ENCODE assay signal across 21 cellular contexts in genomic region chr2:54912305-54912704, GRCh38.
DNase-seq lines count a peak whose midpoint lies in the region; ATAC-seq, FAIRE-seq and TF ChIP-seq lines count a peak whose summit lies in the region.
"Had no signal": no experiment of that assay in that cellular context is flagged by ENCODE, and none has a peak within 500 bp of the region (broad histone marks: within the 10 kb centered on the region; RNA-seq: fewer than 3 reads in every experiment).

No MANE protein-coding gene starts in this region.

- no peak for FAIRE-seq in K562 (lab: Jason Lieb, UNC)
- FAIRE-seq: A549, D721Med, GM12878, GM12892, GM18507 had no signal

- no peak for TF ChIP-seq EP300 in K562 (IDR thresholded peaks at IDR 0.05; ENCODE audit: low read length)

- H3K79me2 ChIP-seq in GM23338 (replicated peaks; ENCODE audit: insufficient read depth) (no peaks in the 10 kb centered on the region), K562 (ENCODE audit: control insufficient read depth, insufficient read depth, low read length) (no peaks in the 10 kb centered on the region)

- H3K36me3 Mint-ChIP-seq in activated T-cell treated with anti-CD3 and anti-CD28 coated beads, Interleukin-2, amount 50 U/mL, for 72 hours (ENCODE audit: insufficient read depth in 2 of 2): no peaks in the 10 kb centered on the region
- no peaks in the 10 kb centered on the region for H3K36me3 Mint-ChIP-seq in activated T-cell treated with anti-CD3 and anti-CD28 coated beads, Interleukin-2, amount 50 U/mL, for 24 hours (ENCODE audit: low read depth)
- H3K36me3 Mint-ChIP-seq in GM23338 (ENCODE audit: low read depth): no peaks in the 10 kb centered on the region
- H3K36me3 Mint-ChIP-seq: CD8-positive, alpha-beta T cell had no signal

- no peaks in the 10 kb centered on the region for H3K4me1 Mint-ChIP-seq in activated T-cell treated with anti-CD3 and anti-CD28 coated beads, Interleukin-2, amount 50 U/mL, for 72 hours (ENCODE audit: low read depth)
- H3K4me1 Mint-ChIP-seq in activated T-cell treated with anti-CD3 and anti-CD28 coated beads, Interleukin-2, amount 50 U/mL, for 24 hours (ENCODE audit: low read depth): no peaks in the 10 kb centered on the region
- H3K4me1 Mint-ChIP-seq in GM23338: no peaks in the 10 kb centered on the region
- H3K4me1 Mint-ChIP-seq: B cell had no signal

- CTCF ChIA-PET in K562 (lab: Yijun Ruan, JAX; ENCODE audit: low intra/inter-chr PET ratio): no interaction called here

- H3K9me3 ChIP-seq in K562 (replicated peaks; ENCODE audit: control insufficient read depth, insufficient read depth, low read depth, low read length) (no peaks in the 10 kb centered on the region), left ventricle myocardium inferior (replicated peaks) (no peaks in the 10 kb centered on the region)
- H3K9me3 ChIP-seq: A549; BLaER1 treated with 17β-estradiol and CSF1 and Interleukin-3, amounts not matched to agents 10 nM and 100 nM; Caco-2 had no signal

- no peaks in the 10 kb centered on the region for H3K9me1 ChIP-seq in K562 (ENCODE audit: control insufficient read depth, insufficient read depth, low read length)

- H3K27ac ChIP-seq in GM23338 (ENCODE audit: low read depth): no peak overlapping the region
- no peak overlapping the region for H3K27ac ChIP-seq in K562 (ENCODE audit: extremely low read depth, low read depth, low read length)
- no peak overlapping the region for H3K27ac ChIP-seq in left ventricle myocardium inferior (replicated peaks)
- H3K27ac ChIP-seq: 22Rv1; A549; BLaER1 treated with 17β-estradiol and CSF1 and Interleukin-3, amounts not matched to agents 10 nM and 100 nM; C4-2B had no signal

- H4K20me1 ChIP-seq in GM23338 (replicated peaks; ENCODE audit: insufficient read depth): no peaks in the 10 kb centered on the region
- H4K20me1 ChIP-seq in K562 (replicated peaks; ENCODE audit: control insufficient read depth, insufficient read depth, low read length): no peaks in the 10 kb centered on the region
- H4K20me1 ChIP-seq: BLaER1 treated with 17β-estradiol and CSF1 and Interleukin-3, amounts not matched to agents 10 nM and 100 nM had no signal

- peaks cover 0 to 1% of the 10 kb centered on the region in 2 donors for H3K9me3 Mint-ChIP-seq in activated T-cell treated with anti-CD3 and anti-CD28 coated beads, Interleukin-2, amount 50 U/mL, for 72 hours
- H3K9me3 Mint-ChIP-seq in activated T-cell treated with anti-CD3 and anti-CD28 coated beads, Interleukin-2, amount 50 U/mL, for 24 hours: no peaks in the 10 kb centered on the region
- H3K9me3 Mint-ChIP-seq in GM23338: no peaks in the 10 kb centered on the region
- H3K9me3 Mint-ChIP-seq: CD4-positive, alpha-beta T cell; CD8-positive, alpha-beta T cell had no signal

- TF ChIP-seq CTCF in GM23338 (conservative IDR thresholded peaks at IDR 0.05; ENCODE audit: low read depth in 2 of 2): no peak
- no peak for TF ChIP-seq CTCF in K562 (IDR thresholded peaks at IDR 0.05 in 2 of 3, conservative IDR thresholded peaks at IDR 0.05 in 1 of 3; ENCODE audit: insufficient read depth in 2 of 3, low read depth in 1 of 3, low read length in 3 of 3)
- no peak for TF ChIP-seq CTCF in left ventricle myocardium inferior (IDR thresholded peaks at IDR 0.05; ENCODE audit: borderline replicate concordance)

- H3K4me2 ChIP-seq in GM23338: no peak overlapping the region
- no peak overlapping the region for H3K4me2 ChIP-seq in K562 (ENCODE audit: insufficient read depth, low read length)
- H3K4me2 ChIP-seq: A549; BLaER1 treated with 17β-estradiol and CSF1 and Interleukin-3, amounts not matched to agents 10 nM and 100 nM had no signal

- no peak for TF ChIP-seq POLR2A in K562 (conservative IDR thresholded peaks at IDR 0.05)

- H2AFZ ChIP-seq in GM23338 (no peak overlapping the region), K562 (ENCODE audit: low read depth, low read length) (no peak overlapping the region)

- H3K9me2 ChIP-seq in GM23338 (ENCODE audit: insufficient read depth): no peaks in the 10 kb centered on the region

- H3K9ac ChIP-seq in K562 (ENCODE audit: insufficient read depth in 1 of 2, low read depth in 2 of 2, low read length in 2 of 2): no peak overlapping the region
- H3K9ac ChIP-seq: BLaER1 treated with 17β-estradiol and CSF1 and Interleukin-3, amounts not matched to agents 10 nM and 100 nM had no signal

- no peak for TF ChIP-seq RAD21 in K562 (CRISPR knock-in tag; conservative IDR thresholded peaks at IDR 0.05 in 1 of 2, IDR thresholded peaks at IDR 0.05 in 1 of 2)

- no peak for ATAC-seq in activated T-cell treated with anti-CD3 and anti-CD28 coated beads, Interleukin-2, amount 50 U/mL, for 72 hours (replicated peaks in 1 of 2)
- ATAC-seq in GM23338: no peak
- ATAC-seq in K562: no peak
- ATAC-seq: A549; CD8-positive, alpha-beta T cell; GM12878 had no signal

- DNase-seq in activated T-cell treated with anti-CD3 and anti-CD28 coated beads, Interleukin-2, amount 50 U/mL, for 72 hours: no peak
- no peak for DNase-seq in activated T-cell treated with anti-CD3 and anti-CD28 coated beads, Interleukin-2, amount 50 U/mL, for 24 hours
- DNase-seq in GM23338 (ENCODE audit: low spot score) (no peak), K562 (ENCODE audit: extremely low read depth in 1 of 4, low spot score in 3 of 4) (no peak), left ventricle myocardium inferior (no peak)
- DNase-seq: AML-193; Caco-2; Calu3; CD4-positive, alpha-beta T cell; CD8-positive, alpha-beta T cell; DMS79 treated with DMSO at 0.1 percent for 48 hours; GDM1 had no signal

- H3K4me1 ChIP-seq in GM23338 (ENCODE audit: insufficient read depth) (no peaks in the 10 kb centered on the region), K562 (replicated peaks in 1 of 2; ENCODE audit: control insufficient read depth in 2 of 2, insufficient read depth in 2 of 2, low read length in 2 of 2) (no peaks in the 10 kb centered on the region), left ventricle myocardium inferior (no peaks in the 10 kb centered on the region)
- H3K4me1 ChIP-seq: A549; BLaER1 treated with 17β-estradiol and CSF1 and Interleukin-3, amounts not matched to agents 10 nM and 100 nM; Caco-2 had no signal

- no TSS peak for BruUV-seq in K562 (replicated peaks; lab: Mats Ljungman, UMichigan)

- no peaks in the 10 kb centered on the region for H3K27me3 Mint-ChIP-seq in activated T-cell treated with anti-CD3 and anti-CD28 coated beads, Interleukin-2, amount 50 U/mL, for 72 hours (ENCODE audit: low read depth)
- H3K27me3 Mint-ChIP-seq in activated T-cell treated with anti-CD3 and anti-CD28 coated beads, Interleukin-2, amount 50 U/mL, for 24 hours: no peaks in the 10 kb centered on the region
- no peaks in the 10 kb centered on the region for H3K27me3 Mint-ChIP-seq in GM23338 (ENCODE audit: insufficient read depth, low read depth, poor library complexity)
- H3K27me3 Mint-ChIP-seq: B cell; CD4-positive, alpha-beta T cell had no signal

- H3K36me3 ChIP-seq in GM23338 (ENCODE audit: insufficient read depth) (no peaks in the 10 kb centered on the region), K562 (ENCODE audit: control insufficient read depth, insufficient read depth, low read length) (no peaks in the 10 kb centered on the region), left ventricle myocardium inferior (no peaks in the 10 kb centered on the region)
- H3K36me3 ChIP-seq: BLaER1 treated with 17β-estradiol and CSF1 and Interleukin-3, amounts not matched to agents 10 nM and 100 nM had no signal

- H3K27ac Mint-ChIP-seq in activated T-cell treated with anti-CD3 and anti-CD28 coated beads, Interleukin-2, amount 50 U/mL, for 72 hours: peak overlapping the region; percentile 60
- no peak overlapping the region for H3K27ac Mint-ChIP-seq in activated T-cell treated with anti-CD3 and anti-CD28 coated beads, Interleukin-2, amount 50 U/mL, for 24 hours
- peak overlapping the region; percentile 27; the same call in 1 of the 2 replicates for H3K27ac Mint-ChIP-seq in GM23338
- H3K27ac Mint-ChIP-seq: B cell; CD4-positive, alpha-beta T cell; CD8-positive, alpha-beta T cell had no signal

- H3K4me3 ChIP-seq in GM23338 (no peak overlapping the region), K562 (no peak overlapping the region), left ventricle myocardium inferior (no peak overlapping the region)
- H3K4me3 ChIP-seq: A549; BLaER1 treated with 17β-estradiol and CSF1 and Interleukin-3, amounts not matched to agents 10 nM and 100 nM; GM12878 had no signal

- in situ Hi-C loops in K562 (cut with MboI): no loop called here

- H3F3A ChIP-seq in GM23338 (replicated peaks; ENCODE audit: low read depth): no peaks in the 10 kb centered on the region

- no peak overlapping the region for H3K4me3 Mint-ChIP-seq in activated T-cell treated with anti-CD3 and anti-CD28 coated beads, Interleukin-2, amount 50 U/mL, for 72 hours
- no peak overlapping the region for H3K4me3 Mint-ChIP-seq in activated T-cell treated with anti-CD3 and anti-CD28 coated beads, Interleukin-2, amount 50 U/mL, for 24 hours
- no peak overlapping the region for H3K4me3 Mint-ChIP-seq in GM23338
- H3K4me3 Mint-ChIP-seq: B cell; CD4-positive, alpha-beta T cell; CD8-positive, alpha-beta T cell had no signal

- POLR2A ChIA-PET in K562 (lab: Yijun Ruan, JAX): interaction anchor here (0.8 kb wide), 1 partner anchor 162 kb away, joined by 3 read pairs; no protein-coding TSS in a partner anchor

- WGBS in K562 (ENCODE audit: insufficient coverage, low coverage, missing lambda C conversion rate): 4% methylated on average over 4 of the region's 4 CpGs

- H3K27me3 ChIP-seq in GM23338 (ENCODE audit: insufficient read depth): no peaks in the 10 kb centered on the region
- H3K27me3 ChIP-seq in K562 (ENCODE audit: control insufficient read depth in 2 of 2, insufficient read depth in 2 of 2, low read length in 2 of 2): no peaks in the 10 kb centered on the region
- peaks cover 40% of the 10 kb centered on the region for H3K27me3 ChIP-seq in left ventricle myocardium inferior (ENCODE audit: low read depth)
- H3K27me3 ChIP-seq: BLaER1 treated with 17β-estradiol and CSF1 and Interleukin-3, amounts not matched to agents 10 nM and 100 nM had no signal

- intact Hi-C loops in K562 (cut with micrococcal nuclease) (no loop called here), left ventricle myocardium inferior (cut with micrococcal nuclease) (no loop called here)

TF ChIP-seq in GM23338, 12 proteins besides CTCF, POLR2A, EP300 and RAD21:
- no peak for TF ChIP-seq CREB1 (CRISPR knock-in tag; IDR thresholded peaks at IDR 0.05; ENCODE audit: low read depth)

TF ChIP-seq in K562, 482 proteins besides CTCF, POLR2A, EP300 and RAD21 (continues in another document):
- peak; percentile 58 for TF ChIP-seq ATF3 (IDR thresholded peaks at IDR 0.05)
- no peak for TF ChIP-seq ATF3 (CRISPR knock-in tag; conservative IDR thresholded peaks at IDR 0.05)
- no peak for TF ChIP-seq CEBPG (CRISPR knock-in tag; IDR thresholded peaks at IDR 0.05)
- peak; percentile 26 to 61; a peak in 2 of 4 replicates for TF ChIP-seq CEBPG (tag; conservative IDR thresholded peaks at IDR 0.05 in 1 of 2, IDR thresholded peaks at IDR 0.05 in 1 of 2)
